8 cellular contexts compared by ENCODE assay signal in genomic region chr6:13194852-13195251, GRCh38.
DNase-seq lines count a peak whose midpoint lies in the region; ATAC-seq and TF ChIP-seq lines count a peak whose summit lies in the region.

No MANE protein-coding gene starts in this region.

- H2AFZ ChIP-seq in neuronal stem cell (ENCODE audit: low read length) = no peak overlapping the region

- no peak overlapping the region for H2AK5ac ChIP-seq in neuronal stem cell (ENCODE audit: low read depth, low read length)

- H3K4me3 ChIP-seq in right lobe of liver = no peak overlapping the region
- no peak overlapping the region for H3K4me3 ChIP-seq in neuronal stem cell (ENCODE audit: low read length in 2 of 2)

- H3K4me2 ChIP-seq in neuronal stem cell (ENCODE audit: insufficient read depth, low read length, poor library complexity, severe bottlenecking) = no peak overlapping the region

- H3K4ac ChIP-seq in neuronal stem cell (ENCODE audit: low read length) = no peak overlapping the region

- no peak overlapping the region for H3K9ac ChIP-seq in neuronal stem cell (ENCODE audit: low read depth, low read length, poor library complexity)

- 13% methylated on average over 6 of the region's 6 CpGs for WGBS in right lobe of liver (ENCODE audit: insufficient coverage, low coverage, low lambda C conversion rate, missing lambda C conversion rate)
- WGBS in neuronal stem cell (ENCODE audit: extremely low coverage in 2 of 2, insufficient read length in 2 of 2, insufficient replicate concordance in 1 of 2), 2 donors = no CpG with 5 or more reads among the region's 6 CpGs

- no peak overlapping the region for H3K14ac ChIP-seq in neuronal stem cell (ENCODE audit: low read length)

- ATAC-seq in right lobe of liver (peak; percentile 74 to 87 (median 81)), HG03135 (IDR thresholded peaks at IDR 0.05; ENCODE audit: unreplicated experiment) (no peak), HG02678 (IDR thresholded peaks at IDR 0.05; ENCODE audit: unreplicated experiment) (no peak)

- TF ChIP-seq POLR2A in right lobe of liver (IDR thresholded peaks at IDR 0.05) = no peak

- H3K23ac ChIP-seq in neuronal stem cell (ENCODE audit: low read depth, low read length, poor library complexity) = no peak overlapping the region

- no peak overlapping the region for H4K8ac ChIP-seq in neuronal stem cell (ENCODE audit: low read depth, low read length)

- no peak overlapping the region for H2BK120ac ChIP-seq in neuronal stem cell (ENCODE audit: low read depth, low read length)

- peak; percentile 68 for DNase-seq in Ammon's horn (ENCODE audit: low spot score)
- peak; percentile 78 for DNase-seq in GM13976 (ENCODE audit: low spot score)
- DNase-seq in NCI-H460 (ENCODE audit: extremely low read depth, low read depth) = peak; percentile 12
- peak; percentile 17 for DNase-seq in dedifferentiated amniotic fluid mesenchymal stem cell (ENCODE audit: extremely low spot score)
- DNase-seq in right lobe of liver = peak; percentile 62 to 69 (median 66)
- no peak for DNase-seq in neuronal stem cell (ENCODE audit: low spot score)

- no peaks in the 10 kb centered on the region for H3K36me3 ChIP-seq in right lobe of liver
- no peaks in the 10 kb centered on the region for H3K36me3 ChIP-seq in neuronal stem cell (replicated peaks in 1 of 2; ENCODE audit: control insufficient read depth in 2 of 2, insufficient read depth in 2 of 2, low read length in 2 of 2)

- intact Hi-C loops in right lobe of liver (cut with DNase I) = loop anchor here (10.0 kb wide), 2 partner anchors 130 to 140 kb away; partner anchors contain the start of gene TBC1D7 (in 1 of the 2)

- H2BK15ac ChIP-seq in neuronal stem cell (ENCODE audit: low read length) = no peak overlapping the region

- no peak overlapping the region for H2BK12ac ChIP-seq in neuronal stem cell (ENCODE audit: low read length)

- H4K91ac ChIP-seq in neuronal stem cell (ENCODE audit: low read depth, low read length, poor library complexity) = no peak overlapping the region

- in situ Hi-C loops in GM13976 (cut with MboI; ENCODE audit: low sequenced_read_pairs, unreplicated experiment) = loop anchor here (10.0 to 25.0 kb wide), 2 partner anchors 140 to 392 kb away; no protein-coding TSS in a partner anchor

- TF ChIP-seq CTCF in GM13976 (IDR thresholded peaks at IDR 0.05; ENCODE audit: borderline replicate concordance, control extremely low read depth, extremely low read depth, insufficient read depth, missing control alignments) (peak; percentile 70), right lobe of liver (IDR thresholded peaks at IDR 0.05) (peak; percentile 48 to 66 (median 58))

- no peaks in the 10 kb centered on the region for H3K79me1 ChIP-seq in neuronal stem cell (ENCODE audit: low read depth, low read length)

- H3K27ac ChIP-seq in right lobe of liver (no peak overlapping the region), neuronal stem cell (replicated peaks; ENCODE audit: low read length) (no peak overlapping the region)

- H3K4me1 ChIP-seq in right lobe of liver = no peaks in the 10 kb centered on the region
- H3K4me1 ChIP-seq in neuronal stem cell (ENCODE audit: control insufficient read depth in 2 of 2, insufficient read depth in 1 of 2, low read depth in 1 of 2, low read length in 2 of 2) = no peaks in the 10 kb centered on the region

- H3K9me3 ChIP-seq in right lobe of liver (no peaks in the 10 kb centered on the region), neuronal stem cell (replicated peaks in 1 of 2; ENCODE audit: control insufficient read depth in 2 of 2, insufficient read depth in 1 of 2, low read depth in 1 of 2, low read length in 2 of 2) (no peaks in the 10 kb centered on the region)

- H3K18ac ChIP-seq in neuronal stem cell (ENCODE audit: low read length) = no peak overlapping the region

- H3K27me3 ChIP-seq in right lobe of liver (no peaks in the 10 kb centered on the region), neuronal stem cell (ENCODE audit: control insufficient read depth in 3 of 3, insufficient read depth in 3 of 3, low read depth in 1 of 3, low read length in 3 of 3) (no peaks in the 10 kb centered on the region)

- no peak overlapping the region for H2BK5ac ChIP-seq in neuronal stem cell (ENCODE audit: low read length)

Comparison
In these comparisons a context has a peak if more than half of its experiments do, and no peak if none do; other contexts are left out.
1. ATAC-seq: peak in right lobe of liver (4 of 4); none in HG03135 (single experiment) and HG02678 (single experiment).